8 cellular contexts compared by ENCODE assay signal in genomic region chr10:13161267-13162012, GRCh38.
DNase-seq lines count a peak whose midpoint lies in the region; ATAC-seq lines count a peak whose summit lies in the region.

Gene MCM10 (plus strand): TSS chr10:13161558. CDS start chr10:13164203, 2,645 bp downstream.

- ATAC-seq in GM19468 (IDR thresholded peaks at IDR 0.05; ENCODE audit: extremely low read depth, unreplicated experiment) (peak; percentile 100), memory B cell (ENCODE audit: low read depth) (peak; percentile 100)
- ATAC-seq in effector memory CD8-positive, alpha-beta T cell (replicated peaks), result peak; percentile 100

- H3K4me3 Mint-ChIP-seq in effector memory CD8-positive, alpha-beta T cell, result peak within 1 kb of the TSS; percentile 77 to 85
- peak within 1 kb of the TSS; percentile 86 for H3K4me3 Mint-ChIP-seq in memory B cell

- H3K36me3 Mint-ChIP-seq in effector memory CD8-positive, alpha-beta T cell (ENCODE audit: insufficient read depth), result peaks cover 6% of the 10 kb centered on the region
- H3K36me3 Mint-ChIP-seq in memory B cell, result no peaks in the 10 kb centered on the region

- peak; percentile 95 for DNase-seq in COLO829 (ENCODE audit: low spot score)
- DNase-seq in HS-5 (ENCODE audit: low read depth), result peak; percentile 82
- DNase-seq in NK-92 (lab: John Stamatoyannopoulos, UW; ENCODE audit: unreplicated experiment), result peak; percentile 83
- peak; percentile 93 to 96 for DNase-seq in activated CD8-positive, alpha-beta memory T cell treated with anti-CD3 and anti-CD28 coated beads for 1 hour (ENCODE audit: extremely low read depth in 1 of 2, low read depth in 1 of 2)
- peak; percentile 97 to 98 (median 97) for DNase-seq in effector memory CD8-positive, alpha-beta T cell
- peak; percentile 92 to 94 for DNase-seq in memory B cell (ENCODE audit: low spot score in 2 of 2)
- peak; percentile 93 for DNase-seq in stimulated activated CD8-positive, alpha-beta memory T cell treated with anti-CD3 and anti-CD28 coated beads, Interleukin-12 subunit alpha, Interleukin-12 subunit beta, amount 100 ng/mL, for 24 hours (ENCODE audit: extremely low read depth)

- peak within 1 kb of the TSS; percentile 21 to 80 for H3K27ac Mint-ChIP-seq in effector memory CD8-positive, alpha-beta T cell
- H3K27ac Mint-ChIP-seq in memory B cell, result peak within 1 kb of the TSS; percentile 32

- peaks cover 15 to 17% of the 10 kb centered on the region in 2 donors for H3K4me1 Mint-ChIP-seq in effector memory CD8-positive, alpha-beta T cell (ENCODE audit: low read depth in 2 of 2)
- H3K4me1 Mint-ChIP-seq in memory B cell, result peaks cover 11% of the 10 kb centered on the region

- no peaks in the 10 kb centered on the region for H3K9me3 Mint-ChIP-seq in effector memory CD8-positive, alpha-beta T cell
- no peaks in the 10 kb centered on the region for H3K9me3 Mint-ChIP-seq in memory B cell

- H3K27me3 Mint-ChIP-seq in effector memory CD8-positive, alpha-beta T cell, result no peaks in the 10 kb centered on the region
- H3K27me3 Mint-ChIP-seq in memory B cell, result no peaks in the 10 kb centered on the region

Comparison
In these comparisons a context has a peak if more than half of its experiments do, and no peak if none do; other contexts are left out.
1. Peak in every context shown above with its lines: DNase-seq and ATAC-seq.